ENCODE assay signal across 22 cellular contexts in genomic region chr10:23742807-23743206, GRCh38.
A peak's percentile ranks its signal among the peaks of the same experiment; 100 is the strongest.
DNase-seq lines count a peak whose midpoint lies in the region; ATAC-seq, FAIRE-seq and TF ChIP-seq lines count a peak whose summit lies in the region.
"Had no signal": no experiment of that assay in that cellular context is flagged by ENCODE, and none has a peak within 500 bp of the region (broad histone marks: within the 10 kb centered on the region; RNA-seq: fewer than 3 reads in every experiment).

No MANE protein-coding gene starts in this region.

- H3K4me3 ChIP-seq in upper lobe of right lung (no peak overlapping the region), Peyer's patch (no peak overlapping the region)
- no peak overlapping the region for H3K4me3 ChIP-seq in CD8-positive, alpha-beta memory T cell (ENCODE audit: low read length)
- H3K4me3 ChIP-seq: ovary, tibial artery had no signal

- CTCF ChIA-PET in CD8-positive, alpha-beta memory T cell (lab: Charles Lee) = no interaction called here

- H3K4me1 ChIP-seq in upper lobe of right lung (no peaks in the 10 kb centered on the region), Peyer's patch (no peaks in the 10 kb centered on the region)
- H3K4me1 ChIP-seq in CD8-positive, alpha-beta memory T cell (ENCODE audit: insufficient read depth, low read length) = no peaks in the 10 kb centered on the region
- H3K4me1 ChIP-seq: tibial artery had no signal

- H3K4me1 Mint-ChIP-seq in CD8-positive, alpha-beta memory T cell = no peaks in the 10 kb centered on the region
- H3K4me1 Mint-ChIP-seq: activated T-helper 17 cell treated with anti-CD3 and anti-CD28 coated beads, Interleukin-2, amount 50 U/mL, for 72 hours; central memory CD8-positive, alpha-beta T cell; H9 had no signal

- ATAC-seq in GM21717 (IDR thresholded peaks at IDR 0.05; ENCODE audit: unreplicated experiment) (peak; percentile 19), HG03354 (IDR thresholded peaks at IDR 0.05; ENCODE audit: poor library complexity, severe bottlenecking, unreplicated experiment) (peak; percentile 14), upper lobe of right lung (peak; percentile 43)
- ATAC-seq: activated T-helper 17 cell treated with anti-CD3 and anti-CD28 coated beads, Interleukin-2, amount 50 U/mL, for 72 hours; left colon; Panc1 had no signal

- H3K36me3 Mint-ChIP-seq in CD8-positive, alpha-beta memory T cell = no peaks in the 10 kb centered on the region

- no peak for TF ChIP-seq POLR2A in Peyer's patch (IDR thresholded peaks at IDR 0.05)

- H3K27me3 Mint-ChIP-seq in CD8-positive, alpha-beta memory T cell = peaks cover 14 to 16% of the 10 kb centered on the region in 2 donors

- H3K27ac ChIP-seq in upper lobe of right lung (no peak overlapping the region), Peyer's patch (no peak overlapping the region)
- no peak overlapping the region for H3K27ac ChIP-seq in CD8-positive, alpha-beta memory T cell (ENCODE audit: low read depth, low read length)
- H3K27ac ChIP-seq: 22Rv1, C4-2B, ovary, tibial artery had no signal

- peaks cover 0 to 5% (median 4%) of the 10 kb centered on the region in 5 donors for H3K9me3 Mint-ChIP-seq in CD8-positive, alpha-beta memory T cell
- H3K9me3 Mint-ChIP-seq: H9 had no signal

- TF ChIP-seq CTCF in upper lobe of right lung (IDR thresholded peaks at IDR 0.05) = no peak
- no peak for TF ChIP-seq CTCF in Peyer's patch (IDR thresholded peaks at IDR 0.05)
- TF ChIP-seq CTCF in D721Med (IDR thresholded peaks at IDR 0.05; ENCODE audit: insufficient read depth, missing control alignments) = no peak

- intact Hi-C loops in upper lobe of right lung (cut with DNase I) = no loop called here

- H3K9me3 ChIP-seq in upper lobe of right lung = no peaks in the 10 kb centered on the region
- H3K9me3 ChIP-seq in CD8-positive, alpha-beta memory T cell (ENCODE audit: low read length) = no peaks in the 10 kb centered on the region
- H3K9me3 ChIP-seq in Peyer's patch = no peaks in the 10 kb centered on the region
- H3K9me3 ChIP-seq: ovary, tibial artery had no signal

- POLR2A ChIA-PET in CD8-positive, alpha-beta memory T cell (lab: Charles Lee) = no interaction called here

- H3K27ac Mint-ChIP-seq in CD8-positive, alpha-beta memory T cell = no peak overlapping the region
- H3K27ac Mint-ChIP-seq: activated T-helper 17 cell treated with anti-CD3 and anti-CD28 coated beads, Interleukin-2, amount 50 U/mL, for 72 hours; H9 had no signal

- DNase-seq in NCI-H1105 treated with DMSO at 0.1 percent for 48 hours (lab: John Stamatoyannopoulos, UW) (peak; percentile 4), NCI-H1105 (lab: John Stamatoyannopoulos, UW) (no peak), upper lobe of right lung (no peak), Peyer's patch (no peak), D721Med (ENCODE audit: insufficient read length, low spot score) (no peak)
- DNase-seq in CD8-positive, alpha-beta memory T cell = no peak
- DNase-seq: effector memory CD4-positive, alpha-beta T cell; H9; hippocampal formation; left colon; NCI-H187 treated with DMSO at 0.1 percent for 48 hours; NCI-H524 treated with DMSO at 0.1 percent for 48 hours; ovary; stimulated activated CD4-positive, alpha-beta T cell treated with anti-CD3 and anti-CD28 coated beads, Interleukin-4, amount 100 ng/mL, for 4 hours; tibial artery had no signal

- H3K27me3 ChIP-seq in upper lobe of right lung (no peaks in the 10 kb centered on the region), Peyer's patch (no peaks in the 10 kb centered on the region)
- no peaks in the 10 kb centered on the region for H3K27me3 ChIP-seq in CD8-positive, alpha-beta memory T cell (ENCODE audit: insufficient read depth, low read length, poor library complexity, severe bottlenecking)
- H3K27me3 ChIP-seq: ovary, tibial artery had no signal

- H3K4me3 Mint-ChIP-seq in CD8-positive, alpha-beta memory T cell = no peak overlapping the region
- H3K4me3 Mint-ChIP-seq: activated T-helper 17 cell treated with anti-CD3 and anti-CD28 coated beads, Interleukin-2, amount 50 U/mL, for 72 hours; central memory CD8-positive, alpha-beta T cell; H9 had no signal

- FAIRE-seq in D721Med (lab: Jason Lieb, UNC) = no peak

- H3K36me3 ChIP-seq in upper lobe of right lung (no peaks in the 10 kb centered on the region), Peyer's patch (no peaks in the 10 kb centered on the region)
- no peaks in the 10 kb centered on the region for H3K36me3 ChIP-seq in CD8-positive, alpha-beta memory T cell (ENCODE audit: insufficient read depth, low read length)
- H3K36me3 ChIP-seq: ovary, tibial artery had no signal
